In genomic region chr20:461254-462198, GRCh38 we compare ENCODE assay signal across 1 cellular context.
TF ChIP-seq lines count a peak whose summit lies in the region.

No MANE protein-coding gene starts in this region.

TF ChIP-seq in A549, 52 proteins besides CTCF, POLR2A, EP300 and RAD21 (continued from another document):
- TF ChIP-seq BCL3 (IDR thresholded peaks at IDR 0.05): no peak
- no peak for TF ChIP-seq HEYL (CRISPR knock-in tag; IDR thresholded peaks at IDR 0.05)
- TF ChIP-seq GATA3 (IDR thresholded peaks at IDR 0.05; ENCODE audit: borderline replicate concordance): 0 out of 2 replicates have a peak, but pooled peaks have one; percentile 6
- no peak for TF ChIP-seq HOXB13 (CRISPR knock-in tag; IDR thresholded peaks at IDR 0.05; ENCODE audit: low read depth)
- TF ChIP-seq HMGXB4 (CRISPR knock-in tag; IDR thresholded peaks at IDR 0.05; ENCODE audit: borderline replicate concordance): no peak
- no peak for TF ChIP-seq SREBF2 (IDR thresholded peaks at IDR 0.05)
- 0 out of 2 replicates have a peak, but pooled peaks have one; percentile 27 for TF ChIP-seq MAX (IDR thresholded peaks at IDR 0.05)
- TF ChIP-seq E2F6 (IDR thresholded peaks at IDR 0.05; ENCODE audit: borderline replicate concordance, low read depth): peak; percentile 4; the same call in 1 of the 2 replicates
- 0 out of 2 replicates have a peak, but pooled peaks have one; percentile 44 for TF ChIP-seq PHF8 (IDR thresholded peaks at IDR 0.05; ENCODE audit: borderline replicate concordance, low read depth)
- TF ChIP-seq JUNB (IDR thresholded peaks at IDR 0.05): no peak
- no peak for TF ChIP-seq CBX8 (IDR thresholded peaks at IDR 0.05)
- no peak for TF ChIP-seq TP53 (CRISPR knock-in tag; IDR thresholded peaks at IDR 0.05)
- no peak for TF ChIP-seq BHLHE40 (IDR thresholded peaks at IDR 0.05; ENCODE audit: low read depth, low read length)
- TF ChIP-seq POLR2AphosphoS2 (conservative IDR thresholded peaks at IDR 0.05; ENCODE audit: low read length): no peak
- no peak for TF ChIP-seq MAZ (IDR thresholded peaks at IDR 0.05; ENCODE audit: borderline replicate concordance, low read depth, low read length)
- TF ChIP-seq MAFK (IDR thresholded peaks at IDR 0.05; ENCODE audit: partially characterized antibody): no peak
- TF ChIP-seq NPAS2 (CRISPR knock-in tag; IDR thresholded peaks at IDR 0.05; ENCODE audit: borderline replicate concordance): no peak
- peak in 1 of 2 experiments; percentile 55; a peak in 2 of 4 replicates for TF ChIP-seq CEBPB (IDR thresholded peaks at IDR 0.05)
- TF ChIP-seq MYC (IDR thresholded peaks at IDR 0.05; ENCODE audit: borderline replicate concordance, low read length): no peak
- no peak for TF ChIP-seq USF2 (IDR thresholded peaks at IDR 0.05)
- TF ChIP-seq REST (IDR thresholded peaks at IDR 0.05): no peak
- no peak for TF ChIP-seq HDAC2 (IDR thresholded peaks at IDR 0.05)
